13 cellular contexts compared by ENCODE assay signal in the genomic region with DNA sequence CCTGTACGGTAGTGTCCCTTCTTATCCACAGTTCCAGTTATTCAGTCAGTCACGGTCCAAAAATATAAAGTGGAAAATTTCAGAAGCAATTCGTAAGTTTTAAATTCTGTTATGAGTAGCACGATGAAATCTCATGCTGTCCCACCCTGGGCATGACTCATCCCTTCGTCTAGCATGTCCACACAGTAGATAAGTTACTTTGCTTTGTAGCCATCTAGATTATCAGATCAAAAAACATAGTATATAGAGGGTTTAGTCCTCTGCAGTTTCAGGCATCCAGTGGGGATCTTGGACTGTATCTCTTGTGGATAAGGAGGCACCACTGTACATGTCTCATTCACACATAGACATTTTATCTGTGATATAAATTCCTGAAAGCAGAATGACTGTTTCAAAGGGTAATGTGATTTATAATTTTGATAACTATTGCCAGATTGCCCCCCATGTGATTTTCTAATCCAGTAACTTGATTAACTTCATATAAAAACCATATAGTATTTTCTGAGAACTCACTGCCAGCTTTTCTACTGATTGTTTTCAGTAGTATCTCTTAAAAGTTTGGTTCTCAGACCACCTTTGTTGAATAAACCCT.
DNase-seq lines count a peak whose midpoint lies in the region; ATAC-seq and TF ChIP-seq lines count a peak whose summit lies in the region.
"Had no signal": no experiment of that assay in that cellular context is flagged by ENCODE, and none has a peak within 500 bp of the region (broad histone marks: within the 10 kb centered on the region; RNA-seq: fewer than 3 reads in every experiment).

No MANE protein-coding gene starts in this region.

- TF ChIP-seq CTCF in cardiac muscle cell (IDR thresholded peaks at IDR 0.05; ENCODE audit: low read depth, low read length) = no peak
- TF ChIP-seq CTCF in left ventricle myocardium inferior (IDR thresholded peaks at IDR 0.05; ENCODE audit: borderline replicate concordance) = no peak

- H3K27ac ChIP-seq in cardiac muscle cell (peak overlapping the region; percentile 42), left ventricle myocardium inferior (replicated peaks) (no peak overlapping the region)

- peaks cover 71% of the 10 kb centered on the region for H3K36me3 ChIP-seq in cardiac muscle cell
- H3K36me3 ChIP-seq in left ventricle myocardium inferior = peaks cover 98% of the 10 kb centered on the region

- H3K9me3 ChIP-seq in cardiac muscle cell (ENCODE audit: low read depth) = no peaks in the 10 kb centered on the region
- H3K9me3 ChIP-seq in left ventricle myocardium inferior (replicated peaks) = no peaks in the 10 kb centered on the region

- intact Hi-C loops in left ventricle myocardium inferior (cut with micrococcal nuclease) = no loop called here

- H3K4me1 ChIP-seq in cardiac muscle cell (ENCODE audit: low read depth) = peaks cover 3% of the 10 kb centered on the region
- H3K4me1 ChIP-seq in left ventricle myocardium inferior = peaks cover 4% of the 10 kb centered on the region

- DNase-seq in cardiac muscle cell (ENCODE audit: low read depth in 1 of 2, low spot score in 1 of 2) (peak in 1 of 2 donors; percentile 43), left ventricle myocardium inferior (no peak), amniotic epithelial cell (ENCODE audit: low read depth) (peak; percentile 76), fibroblast of the conjunctiva (ENCODE audit: low read depth) (peak; percentile 33), activated gamma-delta T cell treated with Interleukin-2 at 50 U/mL for 16 hours (no peak), T-helper 2 cell (no peak)
- DNase-seq: activated T-cell treated with anti-CD3 and anti-CD28 coated beads, Interleukin-2, amount 50 U/mL, for 48 hours; effector memory CD4-positive, alpha-beta T cell; NCI-H1436; NCI-H510A treated with DMSO at 0.1 percent for 48 hours had no signal

- ATAC-seq in GM21526 (IDR thresholded peaks at IDR 0.05; ENCODE audit: low FRiP score, unreplicated experiment) (no peak), HG03108 (IDR thresholded peaks at IDR 0.05; ENCODE audit: unreplicated experiment) (no peak)
- ATAC-seq: Panc1 had no signal

- no peaks in the 10 kb centered on the region for H3K27me3 ChIP-seq in cardiac muscle cell
- no peaks in the 10 kb centered on the region for H3K27me3 ChIP-seq in left ventricle myocardium inferior (ENCODE audit: low read depth)

- no peak overlapping the region for H3K4me3 ChIP-seq in cardiac muscle cell
- H3K4me3 ChIP-seq in left ventricle myocardium inferior = no peak overlapping the region

Comparison
In these comparisons a context has a peak if more than half of its experiments do, and no peak if none do; other contexts are left out.
1. DNase-seq: peak in amniotic epithelial cell (single experiment) and fibroblast of the conjunctiva (single experiment); none in left ventricle myocardium inferior (single experiment), activated gamma-delta T cell treated with Interleukin-2 at 50 U/mL for 16 hours (single experiment) and T-helper 2 cell (0 of 5).